In the genomic region with DNA sequence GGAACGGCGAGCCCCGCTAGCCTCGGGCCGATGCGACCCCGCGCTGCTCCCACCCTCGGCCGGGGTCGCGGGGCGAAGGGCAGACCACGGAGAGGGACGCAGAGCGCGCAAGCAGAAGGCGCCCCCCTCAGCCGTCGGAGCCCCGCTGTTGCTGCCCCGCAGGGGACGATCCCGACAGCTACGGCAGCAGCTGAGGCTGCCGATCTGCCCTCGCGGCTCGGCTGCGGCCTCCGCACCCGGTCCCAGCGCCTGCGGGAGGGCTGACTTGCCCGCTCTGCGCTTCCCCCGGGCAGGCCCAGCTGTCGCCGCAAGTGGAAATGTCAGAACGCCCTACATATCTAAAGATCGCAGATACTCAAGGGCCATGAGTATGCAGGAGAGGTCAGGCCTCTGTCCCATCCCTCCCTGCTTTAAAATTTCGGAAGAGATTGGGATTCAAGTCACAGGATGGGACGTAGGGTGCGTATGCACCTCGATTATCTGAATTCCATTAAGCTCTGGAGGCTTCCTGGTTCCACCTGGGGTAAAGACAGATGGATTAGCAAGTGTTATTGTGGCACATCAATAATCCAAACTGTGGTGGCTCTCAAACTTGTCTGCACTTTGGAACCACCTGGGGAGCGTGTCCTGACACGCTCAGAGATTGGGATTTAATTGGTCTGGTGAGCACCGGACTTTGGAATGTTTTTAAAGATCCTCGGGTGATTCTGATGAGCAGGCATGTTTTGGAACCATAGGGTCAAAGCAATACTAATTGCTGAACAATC, we compare ENCODE assay signal across 1 cellular context.
A peak's percentile ranks its signal among the peaks of the same experiment; 100 is the strongest.
TF ChIP-seq lines count a peak whose summit lies in the region.

CRPPA (minus strand) TSS at position 206 of the 767 bp plus-strand sequence. CDS start 216 bp downstream, outside the sequence.

TF ChIP-seq in HepG2, 621 proteins besides CTCF, POLR2A, EP300 and RAD21 (continued from another document and continues in another):
- TF ChIP-seq, protein P1, sequence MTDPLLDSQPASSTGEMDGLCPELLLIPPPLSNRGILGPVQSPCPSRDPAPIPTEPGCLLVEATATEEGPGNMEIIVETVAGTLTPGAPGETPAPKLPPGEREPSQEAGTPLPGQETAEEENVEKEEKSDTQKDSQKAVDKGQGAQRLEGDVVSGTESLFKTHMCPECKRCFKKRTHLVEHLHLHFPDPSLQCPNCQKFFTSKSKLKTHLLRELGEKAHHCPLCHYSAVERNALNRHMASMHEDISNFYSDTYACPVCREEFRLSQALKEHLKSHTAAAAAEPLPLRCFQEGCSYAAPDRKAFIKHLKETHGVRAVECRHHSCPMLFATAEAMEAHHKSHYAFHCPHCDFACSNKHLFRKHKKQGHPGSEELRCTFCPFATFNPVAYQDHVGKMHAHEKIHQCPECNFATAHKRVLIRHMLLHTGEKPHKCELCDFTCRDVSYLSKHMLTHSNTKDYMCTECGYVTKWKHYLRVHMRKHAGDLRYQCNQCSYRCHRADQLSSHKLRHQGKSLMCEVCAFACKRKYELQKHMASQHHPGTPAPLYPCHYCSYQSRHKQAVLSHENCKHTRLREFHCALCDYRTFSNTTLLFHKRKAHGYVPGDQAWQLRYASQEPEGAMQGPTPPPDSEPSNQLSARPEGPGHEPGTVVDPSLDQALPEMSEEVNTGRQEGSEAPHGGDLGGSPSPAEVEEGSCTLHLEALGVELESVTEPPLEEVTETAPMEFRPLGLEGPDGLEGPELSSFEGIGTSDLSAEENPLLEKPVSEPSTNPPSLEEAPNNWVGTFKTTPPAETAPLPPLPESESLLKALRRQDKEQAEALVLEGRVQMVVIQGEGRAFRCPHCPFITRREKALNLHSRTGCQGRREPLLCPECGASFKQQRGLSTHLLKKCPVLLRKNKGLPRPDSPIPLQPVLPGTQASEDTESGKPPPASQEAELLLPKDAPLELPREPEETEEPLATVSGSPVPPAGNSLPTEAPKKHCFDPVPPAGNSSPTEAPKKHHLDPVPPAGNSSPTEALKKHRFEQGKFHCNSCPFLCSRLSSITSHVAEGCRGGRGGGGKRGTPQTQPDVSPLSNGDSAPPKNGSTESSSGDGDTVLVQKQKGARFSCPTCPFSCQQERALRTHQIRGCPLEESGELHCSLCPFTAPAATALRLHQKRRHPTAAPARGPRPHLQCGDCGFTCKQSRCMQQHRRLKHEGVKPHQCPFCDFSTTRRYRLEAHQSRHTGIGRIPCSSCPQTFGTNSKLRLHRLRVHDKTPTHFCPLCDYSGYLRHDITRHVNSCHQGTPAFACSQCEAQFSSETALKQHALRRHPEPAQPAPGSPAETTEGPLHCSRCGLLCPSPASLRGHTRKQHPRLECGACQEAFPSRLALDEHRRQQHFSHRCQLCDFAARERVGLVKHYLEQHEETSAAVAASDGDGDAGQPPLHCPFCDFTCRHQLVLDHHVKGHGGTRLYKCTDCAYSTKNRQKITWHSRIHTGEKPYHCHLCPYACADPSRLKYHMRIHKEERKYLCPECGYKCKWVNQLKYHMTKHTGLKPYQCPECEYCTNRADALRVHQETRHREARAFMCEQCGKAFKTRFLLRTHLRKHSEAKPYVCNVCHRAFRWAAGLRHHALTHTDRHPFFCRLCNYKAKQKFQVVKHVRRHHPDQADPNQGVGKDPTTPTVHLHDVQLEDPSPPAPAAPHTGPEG (CRISPR knock-in tag; IDR thresholded peaks at IDR 0.05), result peak; percentile 64; the same call in 1 of the 2 replicates
- TF ChIP-seq PAF1 (CRISPR knock-in tag; IDR thresholded peaks at IDR 0.05) (no peak), RBAK (CRISPR knock-in tag; IDR thresholded peaks at IDR 0.05) (no peak), UBTF (CRISPR knock-in tag; IDR thresholded peaks at IDR 0.05) (peak; percentile 96), GTF2F1 (IDR thresholded peaks at IDR 0.05; ENCODE audit: low read length) (no peak), FOXM1 (CRISPR knock-in tag; IDR thresholded peaks at IDR 0.05) (no peak), ZNF552 (CRISPR knock-in tag; IDR thresholded peaks at IDR 0.05; ENCODE audit: borderline replicate concordance) (no peak), GATAD1 (CRISPR knock-in tag; IDR thresholded peaks at IDR 0.05) (no peak), REPIN1 (CRISPR knock-in tag; IDR thresholded peaks at IDR 0.05; ENCODE audit: borderline replicate concordance, low read depth) (peak; percentile 26; the same call in 1 of the 2 replicates), CREB3 (CRISPR knock-in tag; IDR thresholded peaks at IDR 0.05) (0 out of 2 replicates have a peak, but pooled peaks have one; percentile 56), GZF1 (CRISPR knock-in tag; IDR thresholded peaks at IDR 0.05) (peak; percentile 39; the same call in 1 of the 2 replicates), ZNF382 (CRISPR knock-in tag; IDR thresholded peaks at IDR 0.05; ENCODE audit: borderline replicate concordance) (no peak), BRD4 (CRISPR knock-in tag; IDR thresholded peaks at IDR 0.05) (peak; percentile 57; the same call in 1 of the 2 replicates), EZH2 (conservative IDR thresholded peaks at IDR 0.05; ENCODE audit: low read depth, low read length) (no peak), DZIP1 (CRISPR knock-in tag; IDR thresholded peaks at IDR 0.05) (no peak), ZNF746 (CRISPR knock-in tag; IDR thresholded peaks at IDR 0.05) (no peak), CHD2 (IDR thresholded peaks at IDR 0.05; ENCODE audit: low read depth, low read length) (no peak), MAFG (CRISPR knock-in tag; IDR thresholded peaks at IDR 0.05) (0 out of 2 replicates have a peak, but pooled peaks have one; percentile 60), ZNF44 (CRISPR knock-in tag; IDR thresholded peaks at IDR 0.05) (peak; percentile 50; the same call in 1 of the 2 replicates), ZBTB8A (CRISPR knock-in tag; IDR thresholded peaks at IDR 0.05; ENCODE audit: borderline replicate concordance, low read depth) (no peak), POLR2AphosphoS5 (IDR thresholded peaks at IDR 0.05; ENCODE audit: low read depth, low read length) (peak; percentile 37; the same call in 1 of the 2 replicates), ZMYM3 (CRISPR knock-in tag; IDR thresholded peaks at IDR 0.05) (no peak), ZNF616 (CRISPR knock-in tag; IDR thresholded peaks at IDR 0.05; ENCODE audit: low read depth) (no peak)
- TF ChIP-seq, protein P2, sequence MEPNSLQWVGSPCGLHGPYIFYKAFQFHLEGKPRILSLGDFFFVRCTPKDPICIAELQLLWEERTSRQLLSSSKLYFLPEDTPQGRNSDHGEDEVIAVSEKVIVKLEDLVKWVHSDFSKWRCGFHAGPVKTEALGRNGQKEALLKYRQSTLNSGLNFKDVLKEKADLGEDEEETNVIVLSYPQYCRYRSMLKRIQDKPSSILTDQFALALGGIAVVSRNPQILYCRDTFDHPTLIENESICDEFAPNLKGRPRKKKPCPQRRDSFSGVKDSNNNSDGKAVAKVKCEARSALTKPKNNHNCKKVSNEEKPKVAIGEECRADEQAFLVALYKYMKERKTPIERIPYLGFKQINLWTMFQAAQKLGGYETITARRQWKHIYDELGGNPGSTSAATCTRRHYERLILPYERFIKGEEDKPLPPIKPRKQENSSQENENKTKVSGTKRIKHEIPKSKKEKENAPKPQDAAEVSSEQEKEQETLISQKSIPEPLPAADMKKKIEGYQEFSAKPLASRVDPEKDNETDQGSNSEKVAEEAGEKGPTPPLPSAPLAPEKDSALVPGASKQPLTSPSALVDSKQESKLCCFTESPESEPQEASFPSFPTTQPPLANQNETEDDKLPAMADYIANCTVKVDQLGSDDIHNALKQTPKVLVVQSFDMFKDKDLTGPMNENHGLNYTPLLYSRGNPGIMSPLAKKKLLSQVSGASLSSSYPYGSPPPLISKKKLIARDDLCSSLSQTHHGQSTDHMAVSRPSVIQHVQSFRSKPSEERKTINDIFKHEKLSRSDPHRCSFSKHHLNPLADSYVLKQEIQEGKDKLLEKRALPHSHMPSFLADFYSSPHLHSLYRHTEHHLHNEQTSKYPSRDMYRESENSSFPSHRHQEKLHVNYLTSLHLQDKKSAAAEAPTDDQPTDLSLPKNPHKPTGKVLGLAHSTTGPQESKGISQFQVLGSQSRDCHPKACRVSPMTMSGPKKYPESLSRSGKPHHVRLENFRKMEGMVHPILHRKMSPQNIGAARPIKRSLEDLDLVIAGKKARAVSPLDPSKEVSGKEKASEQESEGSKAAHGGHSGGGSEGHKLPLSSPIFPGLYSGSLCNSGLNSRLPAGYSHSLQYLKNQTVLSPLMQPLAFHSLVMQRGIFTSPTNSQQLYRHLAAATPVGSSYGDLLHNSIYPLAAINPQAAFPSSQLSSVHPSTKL (CRISPR knock-in tag; IDR thresholded peaks at IDR 0.05), result 0 out of 2 replicates have a peak, but pooled peaks have one; percentile 6
- TF ChIP-seq, protein P3, sequence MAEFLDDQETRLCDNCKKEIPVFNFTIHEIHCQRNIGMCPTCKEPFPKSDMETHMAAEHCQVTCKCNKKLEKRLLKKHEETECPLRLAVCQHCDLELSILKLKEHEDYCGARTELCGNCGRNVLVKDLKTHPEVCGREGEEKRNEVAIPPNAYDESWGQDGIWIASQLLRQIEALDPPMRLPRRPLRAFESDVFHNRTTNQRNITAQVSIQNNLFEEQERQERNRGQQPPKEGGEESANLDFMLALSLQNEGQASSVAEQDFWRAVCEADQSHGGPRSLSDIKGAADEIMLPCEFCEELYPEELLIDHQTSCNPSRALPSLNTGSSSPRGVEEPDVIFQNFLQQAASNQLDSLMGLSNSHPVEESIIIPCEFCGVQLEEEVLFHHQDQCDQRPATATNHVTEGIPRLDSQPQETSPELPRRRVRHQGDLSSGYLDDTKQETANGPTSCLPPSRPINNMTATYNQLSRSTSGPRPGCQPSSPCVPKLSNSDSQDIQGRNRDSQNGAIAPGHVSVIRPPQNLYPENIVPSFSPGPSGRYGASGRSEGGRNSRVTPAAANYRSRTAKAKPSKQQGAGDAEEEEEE (CRISPR knock-in tag; IDR thresholded peaks at IDR 0.05; ENCODE audit: borderline replicate concordance), result no peak
- TF ChIP-seq, protein P4, sequence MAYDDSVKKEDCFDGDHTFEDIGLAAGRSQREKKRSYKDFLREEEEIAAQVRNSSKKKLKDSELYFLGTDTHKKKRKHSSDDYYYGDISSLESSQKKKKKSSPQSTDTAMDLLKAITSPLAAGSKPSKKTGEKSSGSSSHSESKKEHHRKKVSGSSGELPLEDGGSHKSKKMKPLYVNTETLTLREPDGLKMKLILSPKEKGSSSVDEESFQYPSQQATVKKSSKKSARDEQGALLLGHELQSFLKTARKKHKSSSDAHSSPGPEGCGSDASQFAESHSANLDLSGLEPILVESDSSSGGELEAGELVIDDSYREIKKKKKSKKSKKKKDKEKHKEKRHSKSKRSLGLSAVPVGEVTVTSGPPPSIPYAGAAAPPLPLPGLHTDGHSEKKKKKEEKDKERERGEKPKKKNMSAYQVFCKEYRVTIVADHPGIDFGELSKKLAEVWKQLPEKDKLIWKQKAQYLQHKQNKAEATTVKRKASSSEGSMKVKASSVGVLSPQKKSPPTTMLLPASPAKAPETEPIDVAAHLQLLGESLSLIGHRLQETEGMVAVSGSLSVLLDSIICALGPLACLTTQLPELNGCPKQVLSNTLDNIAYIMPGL (CRISPR knock-in tag; IDR thresholded peaks at IDR 0.05; ENCODE audit: borderline replicate concordance in 1 of 2, low read depth in 1 of 2), result no peak
- TF ChIP-seq, protein P5, sequence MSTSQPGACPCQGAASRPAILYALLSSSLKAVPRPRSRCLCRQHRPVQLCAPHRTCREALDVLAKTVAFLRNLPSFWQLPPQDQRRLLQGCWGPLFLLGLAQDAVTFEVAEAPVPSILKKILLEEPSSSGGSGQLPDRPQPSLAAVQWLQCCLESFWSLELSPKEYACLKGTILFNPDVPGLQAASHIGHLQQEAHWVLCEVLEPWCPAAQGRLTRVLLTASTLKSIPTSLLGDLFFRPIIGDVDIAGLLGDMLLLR (CRISPR knock-in tag; IDR thresholded peaks at IDR 0.05), result peak; percentile 31; the same call in 1 of the 2 replicates
